ENCODE assay signal across 8 cellular contexts in the genomic region with DNA sequence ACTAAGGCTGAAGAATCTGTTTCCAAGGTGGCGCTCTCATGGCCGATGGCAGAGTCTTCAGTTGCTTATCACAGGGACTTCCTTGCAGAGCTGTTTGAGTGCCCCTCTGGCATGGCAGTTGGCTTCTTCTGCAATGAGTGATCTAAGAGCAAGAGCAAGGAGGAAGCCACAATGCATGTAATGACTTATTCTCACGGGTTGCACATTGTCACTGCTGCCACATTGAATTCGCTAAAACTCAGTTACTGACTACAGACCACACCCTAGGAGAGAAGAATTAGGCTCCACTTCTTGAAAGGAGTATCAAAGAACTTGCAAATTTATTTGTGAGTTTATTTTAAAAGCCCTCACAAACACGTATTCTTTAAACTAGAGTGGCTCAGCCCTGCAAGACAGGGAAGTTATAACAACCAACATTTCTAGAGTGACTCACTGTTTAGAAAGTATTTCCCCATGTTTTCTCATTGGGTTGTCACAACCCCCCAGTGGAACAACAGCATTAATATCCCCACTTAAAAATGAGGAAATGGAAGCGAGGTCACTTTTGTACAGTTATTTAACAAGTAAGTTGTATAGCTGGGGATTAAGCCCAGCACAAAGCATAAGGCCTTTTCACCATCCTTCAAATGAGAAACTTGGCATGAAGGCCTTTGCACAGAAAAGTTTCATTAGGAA. TPM values are rescaled to one million over a fixed set of nuclear protein-coding genes. Genes with fewer than 3 reads are reported as not detected.
DNase-seq lines count a peak whose midpoint lies in the region; ATAC-seq and TF ChIP-seq lines count a peak whose summit lies in the region.

No MANE protein-coding gene starts in this region.

- no peak overlapping the region for H3K4me3 Mint-ChIP-seq in activated naive CD8-positive, alpha-beta T cell treated with anti-CD3 and anti-CD28 coated beads for 36 hours

- H3K9me3 ChIP-seq in neutrophil (no peaks in the 10 kb centered on the region), vagina (no peaks in the 10 kb centered on the region), colonic mucosa (no peaks in the 10 kb centered on the region)

- H3K27me3 ChIP-seq in neutrophil (no peaks in the 10 kb centered on the region), vagina (no peaks in the 10 kb centered on the region), colonic mucosa (no peaks in the 10 kb centered on the region)

- H3K9me3 Mint-ChIP-seq in activated naive CD8-positive, alpha-beta T cell treated with anti-CD3 and anti-CD28 coated beads for 36 hours, result no peaks in the 10 kb centered on the region

- H3K36me3 ChIP-seq in neutrophil (no peaks in the 10 kb centered on the region), vagina (no peaks in the 10 kb centered on the region), colonic mucosa (no peaks in the 10 kb centered on the region)

- H3K27ac Mint-ChIP-seq in activated naive CD8-positive, alpha-beta T cell treated with anti-CD3 and anti-CD28 coated beads for 36 hours, result peak overlapping the region; percentile 21

- no peak for TF ChIP-seq POLR2A in vagina (IDR thresholded peaks at IDR 0.05)

- peak; percentile 91 for ATAC-seq in GM21423 (IDR thresholded peaks at IDR 0.05; ENCODE audit: unreplicated experiment)
- peak; percentile 83 for ATAC-seq in HG03558 (IDR thresholded peaks at IDR 0.05; ENCODE audit: extremely low read depth, unreplicated experiment)

- DNase-seq in GM12865 (ENCODE audit: low read depth), result peak; percentile 86
- DNase-seq in activated naive CD8-positive, alpha-beta T cell treated with anti-CD3 and anti-CD28 coated beads for 36 hours, result peak; percentile 10
- DNase-seq in vagina (ENCODE audit: extremely low spot score in 2 of 2), result no peak
- DNase-seq in colonic mucosa, result no peak
- no peak for DNase-seq in NCI-H82 treated with DMSO at 0.1 percent for 48 hours (lab: John Stamatoyannopoulos, UW; ENCODE audit: unreplicated experiment)

- H3K4me1 ChIP-seq in neutrophil (ENCODE audit: control insufficient read depth in 1 of 2, insufficient read depth in 1 of 2, low read depth in 1 of 2, low read length in 1 of 2), result peaks cover 44 to 47% of the 10 kb centered on the region in 2 experiments
- no peaks in the 10 kb centered on the region for H3K4me1 ChIP-seq in vagina
- no peaks in the 10 kb centered on the region for H3K4me1 ChIP-seq in colonic mucosa

- no peaks in the 10 kb centered on the region for H3K36me3 Mint-ChIP-seq in activated naive CD8-positive, alpha-beta T cell treated with anti-CD3 and anti-CD28 coated beads for 36 hours

- H3K4me3 ChIP-seq in GM12865 (ENCODE audit: low read depth, low read length) (peak overlapping the region; percentile 2; the same call in 1 of the 2 replicates), neutrophil (ENCODE audit: low read depth in 1 of 2, low read length in 1 of 2) (peak overlapping the region; percentile 45 to 55), vagina (no peak overlapping the region), colonic mucosa (no peak overlapping the region)

- H3K27ac ChIP-seq in neutrophil (peak overlapping the region; percentile 96), vagina (no peak overlapping the region), colonic mucosa (no peak overlapping the region)

- no peak overlapping the region for H3K9ac ChIP-seq in colonic mucosa (ENCODE audit: low read depth in 2 of 2, low read length in 2 of 2)

- TF ChIP-seq CTCF in GM12865 (IDR thresholded peaks at IDR 0.05; ENCODE audit: insufficient read depth, low read depth, low read length, missing control alignments), result peak; percentile 3
- no peak for TF ChIP-seq CTCF in neutrophil (IDR thresholded peaks at IDR 0.05)
- TF ChIP-seq CTCF in vagina (IDR thresholded peaks at IDR 0.05), result no peak
- no peak for TF ChIP-seq CTCF in colonic mucosa (IDR thresholded peaks at IDR 0.05)

- peaks cover 10% of the 10 kb centered on the region for H3K4me1 Mint-ChIP-seq in activated naive CD8-positive, alpha-beta T cell treated with anti-CD3 and anti-CD28 coated beads for 36 hours

- no peaks in the 10 kb centered on the region for H3K27me3 Mint-ChIP-seq in activated naive CD8-positive, alpha-beta T cell treated with anti-CD3 and anti-CD28 coated beads for 36 hours

- intact Hi-C loops in vagina (cut with DNase I) (no loop called here), colonic mucosa (cut with DNase I) (no loop called here)

RNA-seq across cellular contexts. Expression of gene RBPJ, which starts 32.4 kb away (rescaled TPM):
- total RNA-seq in activated naive CD8-positive, alpha-beta T cell treated with anti-CD3 and anti-CD28 coated beads for 36 hours, result 10 to 100 TPM; 88.7 to 93.5 TPM
- total RNA-seq in vagina (50.8 TPM), colonic mucosa (10 to 100 TPM; 41.7 to 98.2 TPM)

Comparison
In these comparisons a context has a peak if more than half of its experiments do, and no peak if none do; other contexts are left out.
1. DNase-seq: peak in GM12865 (single experiment) and activated naive CD8-positive, alpha-beta T cell treated with anti-CD3 and anti-CD28 coated beads for 36 hours (single experiment); none in vagina (0 of 2), colonic mucosa (single experiment) and NCI-H82 treated with DMSO at 0.1 percent for 48 hours (single experiment).
2. H3K4me3 ChIP-seq: peak in GM12865 (single experiment) and neutrophil (2 of 2); none in vagina (0 of 2) and colonic mucosa (single experiment).